Comparison of ENCODE assay signal across 8 cellular contexts in genomic region chr7:100692578-100692961, GRCh38. TPM values are rescaled to one million over a fixed set of nuclear protein-coding genes. Genes with fewer than 3 reads are reported as not detected.
A peak's percentile ranks its signal among the peaks of the same experiment; 100 is the strongest.
DNase-seq lines count a peak whose midpoint lies in the region; ATAC-seq and TF ChIP-seq lines count a peak whose summit lies in the region.

No MANE protein-coding gene starts in this region.

- peaks cover 5 to 64% (median 46%) of the 10 kb centered on the region in 12 donors for H3K4me1 ChIP-seq in heart left ventricle
- H3K4me1 ChIP-seq in body of pancreas, result peaks cover 56% of the 10 kb centered on the region
- peaks cover 26% of the 10 kb centered on the region for H3K4me1 ChIP-seq in mesodermal cell (ENCODE audit: control insufficient read depth, insufficient read depth, low read length, poor library complexity, severe bottlenecking)
- no peaks in the 10 kb centered on the region for H3K4me1 ChIP-seq in aorta (ENCODE audit: control insufficient read depth in 1 of 2, insufficient read depth in 2 of 2, low read length in 2 of 2)

- TF ChIP-seq CTCF in heart left ventricle (IDR thresholded peaks at IDR 0.05) (no peak), body of pancreas (IDR thresholded peaks at IDR 0.05) (no peak)

- peak overlapping the region in 10 of 12 donors; percentile 74 to 100 (median 91) for H3K4me3 ChIP-seq in heart left ventricle
- no peak overlapping the region for H3K4me3 ChIP-seq in body of pancreas
- peak overlapping the region; percentile 86 for H3K4me3 ChIP-seq in mesodermal cell (ENCODE audit: extremely low read depth, insufficient read depth, low read length, poor library complexity, severe bottlenecking)
- H3K4me3 ChIP-seq in aorta (ENCODE audit: low read length in 2 of 2), result peak overlapping the region; percentile 56 to 97

- WGBS in heart left ventricle, 4 donors, result 43 to 52% (median 50%) methylated on average over 6 of the region's 6 CpGs
- WGBS in body of pancreas, 2 donors, result 51 to 63% methylated on average over 6 of the region's 6 CpGs
- 71% methylated on average over 3 of the region's 6 CpGs for WGBS in mesodermal cell (ENCODE audit: insufficient coverage in 2 of 2), 2 experiments
- 63 to 68% methylated on average over 6 of the region's 6 CpGs for WGBS in aorta, 2 donors

- TF ChIP-seq POLR2A in heart left ventricle (IDR thresholded peaks at IDR 0.05) (no peak), body of pancreas (IDR thresholded peaks at IDR 0.05) (no peak)

- H3K27ac ChIP-seq in heart left ventricle (peak overlapping the region in 6 of 12 donors; percentile 12 to 90 (median 80)), body of pancreas (peak overlapping the region in 3 of 4 donors; percentile 70 to 85 (median 73)), mesodermal cell (ENCODE audit: low read depth, low read length, severe bottlenecking) (no peak overlapping the region), aorta (ENCODE audit: low read depth in 1 of 2, low read length in 2 of 2) (no peak overlapping the region)

- ATAC-seq in heart left ventricle (no peak), Right ventricle myocardium superior (ENCODE audit: poor library complexity) (no peak), body of pancreas (no peak), aorta (ENCODE audit: low FRiP score) (no peak), HG02870 (IDR thresholded peaks at IDR 0.05; ENCODE audit: unreplicated experiment) (no peak)

- intact Hi-C loops in heart left ventricle (cut with DNase I), result loop anchor here (2.0 to 10.0 kb wide), 11 partner anchors 14 to 228 kb away; partner anchors contain the start of genes MOSPD3 (in 3 of the 10), SPACDR (in 2 of the 10), TSC22D4 (in 2 of the 10) and FBXO24 (in 1 of the 10)
- intact Hi-C loops in Right ventricle myocardium superior (cut with DNase I), result loop anchor here (5.0 to 10.0 kb wide), 3 partner anchors 90 to 228 kb away; partner anchors contain the start of genes PCOLCE and SPACDR
- intact Hi-C loops in body of pancreas (cut with DNase I), result no loop called here
- intact Hi-C loops in aorta (cut with DNase I), result loop anchor here (5.0 kb wide), 2 partner anchors 80 to 225 kb away; partner anchors contain the start of gene MOSPD3 (in 1 of the 2)

- DNase-seq in heart left ventricle (no peak), Right ventricle myocardium superior (no peak), body of pancreas (no peak), aorta (no peak), NCI-H345 (lab: John Stamatoyannopoulos, UW) (no peak), COR-L47 (lab: John Stamatoyannopoulos, UW) (no peak)

- H3K27me3 ChIP-seq in heart left ventricle, result no peaks in the 10 kb centered on the region
- no peaks in the 10 kb centered on the region for H3K27me3 ChIP-seq in body of pancreas
- no peaks in the 10 kb centered on the region for H3K27me3 ChIP-seq in aorta (ENCODE audit: control insufficient read depth in 1 of 2, insufficient read depth in 2 of 2, low read length in 1 of 2)

- H3K9me3 ChIP-seq in heart left ventricle (no peaks in the 10 kb centered on the region), body of pancreas (no peaks in the 10 kb centered on the region), mesodermal cell (ENCODE audit: control insufficient read depth, low read length) (no peaks in the 10 kb centered on the region), aorta (ENCODE audit: control insufficient read depth, low read length) (no peaks in the 10 kb centered on the region)

- peaks cover 0 to 19% (median 13%) of the 10 kb centered on the region in 9 donors for H3K36me3 ChIP-seq in heart left ventricle
- H3K36me3 ChIP-seq in body of pancreas (replicated peaks in 1 of 2; ENCODE audit: insufficient read depth in 1 of 2, low read depth in 2 of 2), result peaks cover 0 to 7% of the 10 kb centered on the region in 2 donors
- H3K36me3 ChIP-seq in mesodermal cell (ENCODE audit: control insufficient read depth, insufficient read depth, low read length), result peaks cover 32% of the 10 kb centered on the region
- H3K36me3 ChIP-seq in aorta (ENCODE audit: control insufficient read depth in 1 of 2, insufficient read depth in 2 of 2, low read length in 1 of 2), result no peaks in the 10 kb centered on the region

RNA-seq across cellular contexts. Expression of gene GIGYF1, which starts 1.5 kb away (rescaled TPM):
- 10 to 100 TPM; 14.1 to 31.7 (median 23.2) TPM for total RNA-seq in heart left ventricle
- polyA plus RNA-seq in heart left ventricle, result 10 to 100 TPM; 12.9 to 23.8 TPM
- total RNA-seq in Right ventricle myocardium superior, result 23.5 TPM
- 10 to 100 TPM; 25.2 to 49.4 TPM for total RNA-seq in body of pancreas
- 33.4 TPM for polyA plus RNA-seq in mesodermal cell (2013, experiment 1 of 2)
- 30.2 TPM for polyA plus RNA-seq in mesodermal cell (2013, experiment 2 of 2)
- 10 to 100 TPM; 36.0 to 48.1 TPM for total RNA-seq in aorta
- polyA plus RNA-seq in aorta, result 10 to 100 TPM in 1 of 2 donors, 1 to 10 TPM in 1; 6.6 to 51.6 TPM

RNA-seq across cellular contexts. Expression of gene POP7, which starts 13.4 kb away (rescaled TPM):
- total RNA-seq in heart left ventricle (10 to 100 TPM; 24.1 to 41.3 (median 28.9) TPM), Right ventricle myocardium superior (27.1 TPM), body of pancreas (10 to 100 TPM; 17.1 to 20.8 TPM), aorta (10 to 100 TPM; 16.4 to 17.9 TPM)
- polyA plus RNA-seq in heart left ventricle (10 to 100 TPM; 42.1 to 62.4 TPM), aorta (10 to 100 TPM; 29.6 to 31.8 TPM)
- 37.0 TPM for polyA plus RNA-seq in mesodermal cell (2013, experiment 1 of 2)
- polyA plus RNA-seq in mesodermal cell (2013, experiment 2 of 2), result 33.6 TPM

RNA-seq across cellular contexts. Expression of gene GNB2, which starts 19.0 kb away (rescaled TPM):
- total RNA-seq in heart left ventricle, result 100 to 1,000 TPM in 7 of 9 donors, 10 to 100 TPM in 2; 94.8 to 188 (median 122) TPM
- 100 to 1,000 TPM in 1 of 2 donors, 10 to 100 TPM in 1; 48.0 to 199 TPM for polyA plus RNA-seq in heart left ventricle
- 101 TPM for total RNA-seq in Right ventricle myocardium superior
- 100 to 1,000 TPM; 106 to 123 TPM for total RNA-seq in body of pancreas
- 245 TPM for polyA plus RNA-seq in mesodermal cell (2013, experiment 1 of 2)
- polyA plus RNA-seq in mesodermal cell (2013, experiment 2 of 2), result 193 TPM
- total RNA-seq in aorta, result 100 to 1,000 TPM; 185 to 204 TPM
- polyA plus RNA-seq in aorta, result 100 to 1,000 TPM; 107 to 227 TPM

RNA-seq across cellular contexts. Expression of gene EPO, which starts 27.7 kb away (rescaled TPM):
- total RNA-seq in heart left ventricle (not detected), Right ventricle myocardium superior (not detected), body of pancreas (1 to 10 TPM; 1.3 to 2.6 TPM), aorta (not detected)
- polyA plus RNA-seq in heart left ventricle (not detected), aorta (under 1 TPM in 1 of 2 donors, not detected in 1; 0.26 TPM)
- not detected for polyA plus RNA-seq in mesodermal cell (2013, experiment 1 of 2)
- polyA plus RNA-seq in mesodermal cell (2013, experiment 2 of 2), result not detected

RNA-seq across cellular contexts. Expression of gene ACTL6B, which starts 36.3 kb away (rescaled TPM):
- total RNA-seq in heart left ventricle (not detected), Right ventricle myocardium superior (not detected), body of pancreas (under 1 TPM in 1 of 2 donors, not detected in 1; 0.52 TPM), aorta (not detected)
- polyA plus RNA-seq in heart left ventricle (not detected), aorta (not detected)
- polyA plus RNA-seq in mesodermal cell (2013, experiment 1 of 2), result 1.4 TPM
- 1.5 TPM for polyA plus RNA-seq in mesodermal cell (2013, experiment 2 of 2)

Comparison
In these comparisons a context has a peak if more than half of its experiments do, and no peak if none do; other contexts are left out.
1. H3K27ac ChIP-seq: peak in body of pancreas (3 of 4); none in mesodermal cell (single experiment) and aorta (0 of 2).
2. H3K4me3 ChIP-seq: peak in heart left ventricle (10 of 12), mesodermal cell (single experiment) and aorta (2 of 2); none in body of pancreas (0 of 2).